8 cellular contexts compared by ENCODE assay signal in the genomic region with DNA sequence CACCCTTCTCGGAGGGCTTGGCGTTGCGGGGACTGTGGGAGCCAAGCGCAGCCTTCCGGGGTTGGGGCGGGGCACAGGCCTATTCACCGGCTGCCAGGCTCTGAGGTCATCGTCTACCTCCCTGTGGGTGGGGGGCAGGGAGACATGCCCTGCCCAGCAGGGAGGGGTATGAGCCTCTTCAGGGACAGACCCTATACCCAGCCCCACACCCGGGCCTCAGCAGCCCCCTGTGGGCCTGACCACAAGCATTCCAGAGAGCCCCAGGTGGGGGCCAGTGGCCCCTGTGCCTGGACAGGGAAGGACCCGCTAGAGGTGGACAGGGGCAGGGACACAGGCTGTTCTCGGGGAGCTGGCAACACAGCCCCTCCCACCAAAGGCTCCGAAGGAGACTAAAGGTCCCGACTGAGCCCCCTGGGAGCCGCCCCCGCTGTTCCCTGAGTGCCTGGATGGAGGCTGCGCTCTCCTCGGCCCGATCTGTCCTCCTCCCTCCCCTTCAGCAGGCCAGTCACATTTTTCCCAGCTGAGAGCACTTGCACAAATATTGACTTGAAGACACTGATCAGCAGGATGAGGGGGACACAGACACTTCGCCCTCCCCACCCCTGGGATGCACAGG. TPM values are rescaled to one million over a fixed set of nuclear protein-coding genes. Genes with fewer than 3 reads are reported as not detected.
DNase-seq lines count a peak whose midpoint lies in the region; ATAC-seq and TF ChIP-seq lines count a peak whose summit lies in the region.

No MANE protein-coding gene starts in this region.

- no peaks in the 10 kb centered on the region for H3K27me3 Mint-ChIP-seq in progenitor cell of endocrine pancreas
- H3K27me3 Mint-ChIP-seq in activated naive CD4-positive, alpha-beta T cell treated with anti-CD3 and anti-CD28 coated beads, Interleukin-2, amount 10 ng/mL, durations not matched to agents 7 days and 5 days = peaks cover 20% of the 10 kb centered on the region

- H3K27ac ChIP-seq in SJCRH30 (peak overlapping the region; percentile 59), heart right ventricle (peak overlapping the region; percentile 77 to 98 (median 93))

- H3K4me1 ChIP-seq in SJCRH30 = peaks cover 53% of the 10 kb centered on the region
- H3K4me1 ChIP-seq in heart right ventricle = peaks cover 55 to 84% (median 68%) of the 10 kb centered on the region in 9 donors

- H3K27me3 ChIP-seq in SJCRH30 (no peaks in the 10 kb centered on the region), heart right ventricle (peaks cover 0 to 12% (median 0%) of the 10 kb centered on the region in 7 donors)

- H3K27ac Mint-ChIP-seq in progenitor cell of endocrine pancreas = peak overlapping the region; percentile 87
- H3K27ac Mint-ChIP-seq in activated naive CD4-positive, alpha-beta T cell treated with anti-CD3 and anti-CD28 coated beads, Interleukin-2, amount 10 ng/mL, durations not matched to agents 7 days and 5 days = no peak overlapping the region

- intact Hi-C loops in heart right ventricle (cut with DNase I) = loop anchor here in 1 of 10 donors (2.0 kb wide), 1 partner anchor 25 kb away; no protein-coding TSS in a partner anchor

- H3K4me3 Mint-ChIP-seq in progenitor cell of endocrine pancreas (ENCODE audit: low read depth) = no peak overlapping the region
- no peak overlapping the region for H3K4me3 Mint-ChIP-seq in activated naive CD4-positive, alpha-beta T cell treated with anti-CD3 and anti-CD28 coated beads, Interleukin-2, amount 10 ng/mL, durations not matched to agents 7 days and 5 days

- H3K9me3 ChIP-seq in SJCRH30 (replicated peaks) (no peaks in the 10 kb centered on the region), heart right ventricle (no peaks in the 10 kb centered on the region)

- H3K4me1 Mint-ChIP-seq in progenitor cell of endocrine pancreas (ENCODE audit: low read depth) = peaks cover 12% of the 10 kb centered on the region
- H3K4me1 Mint-ChIP-seq in activated naive CD4-positive, alpha-beta T cell treated with anti-CD3 and anti-CD28 coated beads, Interleukin-2, amount 10 ng/mL, durations not matched to agents 7 days and 5 days = no peaks in the 10 kb centered on the region

- H3K36me3 ChIP-seq in SJCRH30 (peaks cover 7% of the 10 kb centered on the region), heart right ventricle (peaks cover 3 to 25% (median 11%) of the 10 kb centered on the region in 9 donors)

- WGBS in heart right ventricle, 2 donors = 10 to 14% methylated on average over 19 of the region's 19 CpGs

- no peak for TF ChIP-seq CTCF in heart right ventricle (IDR thresholded peaks at IDR 0.05)
- TF ChIP-seq CTCF in progenitor cell of endocrine pancreas (IDR thresholded peaks at IDR 0.05; ENCODE audit: unreplicated experiment) = no peak

- DNase-seq in Daoy (ENCODE audit: low read depth) = peak; percentile 79
- DNase-seq in SJCRH30 = peak; percentile 81
- peak; percentile 74 to 76 for DNase-seq in heart right ventricle
- DNase-seq in progenitor cell of endocrine pancreas (ENCODE audit: low spot score, unreplicated experiment) = no peak
- no peak for DNase-seq in activated effector memory CD4-positive, alpha-beta T cell treated with anti-CD3 and anti-CD28 coated beads, Interleukin-2, amount 50 U/mL, for 16 hours
- DNase-seq in activated naive CD4-positive, alpha-beta T cell treated with anti-CD3 and anti-CD28 coated beads, Interleukin-2, amount 10 ng/mL, durations not matched to agents 7 days and 5 days = no peak

- CTCF ChIA-PET in activated naive CD4-positive, alpha-beta T cell treated with anti-CD3 and anti-CD28 coated beads, Interleukin-2, amount 10 ng/mL, durations not matched to agents 7 days and 5 days (lab: Charles Lee) = no interaction called here

- ATAC-seq in heart right ventricle (peak; percentile 8 to 54 (median 30)), GM21381 (IDR thresholded peaks at IDR 0.05; ENCODE audit: unreplicated experiment) (no peak), HG02840 (IDR thresholded peaks at IDR 0.05; ENCODE audit: low FRiP score, unreplicated experiment) (no peak)

- no peaks in the 10 kb centered on the region for H3K9me3 Mint-ChIP-seq in progenitor cell of endocrine pancreas (ENCODE audit: low read depth)
- H3K9me3 Mint-ChIP-seq in activated naive CD4-positive, alpha-beta T cell treated with anti-CD3 and anti-CD28 coated beads, Interleukin-2, amount 10 ng/mL, durations not matched to agents 7 days and 5 days = no peaks in the 10 kb centered on the region

- no peak overlapping the region for H3K4me3 ChIP-seq in SJCRH30
- peak overlapping the region in 8 of 10 donors; percentile 4 to 44 (median 40) for H3K4me3 ChIP-seq in heart right ventricle

- no peaks in the 10 kb centered on the region for H3K36me3 Mint-ChIP-seq in progenitor cell of endocrine pancreas (ENCODE audit: insufficient read depth)
- H3K36me3 Mint-ChIP-seq in activated naive CD4-positive, alpha-beta T cell treated with anti-CD3 and anti-CD28 coated beads, Interleukin-2, amount 10 ng/mL, durations not matched to agents 7 days and 5 days = no peaks in the 10 kb centered on the region

RNA-seq across cellular contexts. Expression of gene LAMA5, which starts 11.5 kb away (rescaled TPM):
- total RNA-seq in Daoy (2014; rRNA removed; shearing (Covaris generic)) = 3.1 and 9.6 TPM in 2 replicates
- 37.3 and 43.8 TPM in 2 replicates for total RNA-seq in SJCRH30 (2014; rRNA removed; shearing (Covaris generic))
- total RNA-seq in heart right ventricle = 100 to 1,000 TPM in 1 of 10 donors, 10 to 100 TPM in 9; 53.9 to 146 (median 67.2) TPM
- 100 to 1,000 TPM; 103 to 358 TPM for polyA plus RNA-seq in heart right ventricle
- total RNA-seq in progenitor cell of endocrine pancreas = 248 and 252 TPM in 2 replicates

RNA-seq across cellular contexts. Expression of gene RPS21, which starts 31.3 kb away (rescaled TPM):
- total RNA-seq in Daoy (2014; rRNA removed; shearing (Covaris generic)) = 1,690 and 2,894 TPM in 2 replicates
- total RNA-seq in SJCRH30 (2014; rRNA removed; shearing (Covaris generic)) = 3,142 and 3,675 TPM in 2 replicates
- total RNA-seq in heart right ventricle (100 to 1,000 TPM; 512 to 811 (median 576) TPM), progenitor cell of endocrine pancreas (1,160 and 1,251 TPM in 2 replicates)
- polyA plus RNA-seq in heart right ventricle = 1,000 to 10,000 TPM; 1,609 to 4,111 TPM

RNA-seq across cellular contexts. Expression of gene CABLES2, which starts 51.5 kb away (rescaled TPM):
- 2.0 and 3.8 TPM in 2 replicates for total RNA-seq in Daoy (2014; rRNA removed; shearing (Covaris generic))
- 12.9 and 13.0 TPM in 2 replicates for total RNA-seq in SJCRH30 (2014; rRNA removed; shearing (Covaris generic))
- 10 to 100 TPM in 2 of 10 donors, 1 to 10 TPM in 8; 5.6 to 11.9 (median 8.0) TPM for total RNA-seq in heart right ventricle
- 1 to 10 TPM; 2.9 to 6.9 TPM for polyA plus RNA-seq in heart right ventricle
- total RNA-seq in progenitor cell of endocrine pancreas = 20.4 and 21.7 TPM in 2 replicates

RNA-seq across cellular contexts. Expression of gene ADRM1, which starts 52.8 kb away (rescaled TPM):
- 390 and 470 TPM in 2 replicates for total RNA-seq in Daoy (2014; rRNA removed; shearing (Covaris generic))
- 160 and 174 TPM in 2 replicates for total RNA-seq in SJCRH30 (2014; rRNA removed; shearing (Covaris generic))
- 10 to 100 TPM; 67.7 to 97.0 (median 73.2) TPM for total RNA-seq in heart right ventricle
- polyA plus RNA-seq in heart right ventricle = 100 to 1,000 TPM in 1 of 2 donors, 10 to 100 TPM in 1; 81.9 to 192 TPM
- 66.2 and 67.1 TPM in 2 replicates for total RNA-seq in progenitor cell of endocrine pancreas

Comparison
In these comparisons a context has a peak if more than half of its experiments do, and no peak if none do; other contexts are left out.
1. DNase-seq: peak in Daoy (single experiment), SJCRH30 (2 of 2) and heart right ventricle (2 of 2); none in progenitor cell of endocrine pancreas (single experiment), activated effector memory CD4-positive, alpha-beta T cell treated with anti-CD3 and anti-CD28 coated beads, Interleukin-2, amount 50 U/mL, for 16 hours (single experiment) and activated naive CD4-positive, alpha-beta T cell treated with anti-CD3 and anti-CD28 coated beads, Interleukin-2, amount 10 ng/mL, durations not matched to agents 7 days and 5 days (single experiment).
2. ATAC-seq: peak in heart right ventricle (8 of 8); none in GM21381 (single experiment) and HG02840 (single experiment).